In genomic region chr1:92583821-92584760, GRCh38 we compare ENCODE assay signal across 8 cellular contexts.
DNase-seq lines count a peak whose midpoint lies in the region; ATAC-seq and TF ChIP-seq lines count a peak whose summit lies in the region.

No MANE protein-coding gene starts in this region.

- H3K4me1 ChIP-seq in lower lobe of right lung = no peaks in the 10 kb centered on the region
- no peaks in the 10 kb centered on the region for H3K4me1 ChIP-seq in BE2C

- peaks cover 10% of the 10 kb centered on the region for H3K9me3 Mint-ChIP-seq in activated naive CD4-positive, alpha-beta T cell treated with anti-CD3 and anti-CD28 coated beads, Interleukin-2, amount 50 U/mL, for 24 hours
- no peaks in the 10 kb centered on the region for H3K9me3 Mint-ChIP-seq in T-cell

- H3K9me3 ChIP-seq in lower lobe of right lung (no peaks in the 10 kb centered on the region), BE2C (no peaks in the 10 kb centered on the region)

- H3K36me3 ChIP-seq in lower lobe of right lung (no peaks in the 10 kb centered on the region), BE2C (no peaks in the 10 kb centered on the region)

- POLR2A ChIA-PET in T-cell (lab: Charles Lee) = interaction anchor here (0.7 to 1.2 kb wide), 4 partner anchors 11 to 81 kb away, joined by 3 to 7 read pairs (median 4); no protein-coding TSS in a partner anchor

- H3K27me3 ChIP-seq in lower lobe of right lung (ENCODE audit: low read depth) (no peaks in the 10 kb centered on the region), BE2C (no peaks in the 10 kb centered on the region)

- H3K4me1 Mint-ChIP-seq in activated naive CD4-positive, alpha-beta T cell treated with anti-CD3 and anti-CD28 coated beads, Interleukin-2, amount 50 U/mL, for 24 hours = peaks cover 83% of the 10 kb centered on the region
- peaks cover 41 to 57% (median 56%) of the 10 kb centered on the region in 3 donors for H3K4me1 Mint-ChIP-seq in T-cell

- peak overlapping the region; percentile 83 for H3K27ac Mint-ChIP-seq in activated naive CD4-positive, alpha-beta T cell treated with anti-CD3 and anti-CD28 coated beads, Interleukin-2, amount 50 U/mL, for 24 hours
- H3K27ac Mint-ChIP-seq in T-cell = peak overlapping the region; percentile 72 to 90

- H3K4me3 Mint-ChIP-seq in activated naive CD4-positive, alpha-beta T cell treated with anti-CD3 and anti-CD28 coated beads, Interleukin-2, amount 50 U/mL, for 24 hours = peak overlapping the region; percentile 49
- H3K4me3 Mint-ChIP-seq in T-cell = peak overlapping the region; percentile 54 to 72 (median 64)

- no peak for DNase-seq in activated naive CD4-positive, alpha-beta T cell treated with anti-CD3 and anti-CD28 coated beads, Interleukin-2, amount 50 U/mL, for 16 hours
- peak in 1 of 34 experiments; percentile 1 for DNase-seq in T-cell
- DNase-seq in lower lobe of right lung = no peak
- no peak for DNase-seq in BE2C
- no peak for DNase-seq in middle frontal gyrus (ENCODE audit: extremely low spot score, low spot score)
- no peak for DNase-seq in DMS 273 (lab: John Stamatoyannopoulos, UW; ENCODE audit: unreplicated experiment)

- intact Hi-C loops in lower lobe of right lung (cut with DNase I) = no loop called here

- CTCF ChIA-PET in T-cell (lab: Charles Lee) = interaction anchor here in 1 of 2 donors (0.7 kb wide), 2 partner anchors 13 to 1722 kb away, joined by 3 to 7 read pairs; no protein-coding TSS in a partner anchor

- no peak for TF ChIP-seq CTCF in lower lobe of right lung (IDR thresholded peaks at IDR 0.05)
- TF ChIP-seq CTCF in BE2C (IDR thresholded peaks at IDR 0.05; ENCODE audit: low read depth, low read length) = no peak

- ATAC-seq in HG03066 (IDR thresholded peaks at IDR 0.05; ENCODE audit: low read depth, unreplicated experiment) = peak; percentile 68
- ATAC-seq in T-cell (replicated peaks in 1 of 4) = peak; percentile 91 to 99 (median 94)
- ATAC-seq in lower lobe of right lung = peak; percentile 59 to 63

- no peak overlapping the region for H3K4me3 ChIP-seq in lower lobe of right lung
- H3K4me3 ChIP-seq in BE2C (ENCODE audit: low read depth, low read length) = no peak overlapping the region

- no peak overlapping the region for H3K27ac ChIP-seq in lower lobe of right lung

- H3K36me3 Mint-ChIP-seq in activated naive CD4-positive, alpha-beta T cell treated with anti-CD3 and anti-CD28 coated beads, Interleukin-2, amount 50 U/mL, for 24 hours = peaks cover 5% of the 10 kb centered on the region
- H3K36me3 Mint-ChIP-seq in T-cell = no peaks in the 10 kb centered on the region

- H3K27me3 Mint-ChIP-seq in activated naive CD4-positive, alpha-beta T cell treated with anti-CD3 and anti-CD28 coated beads, Interleukin-2, amount 50 U/mL, for 24 hours = no peaks in the 10 kb centered on the region
- no peaks in the 10 kb centered on the region for H3K27me3 Mint-ChIP-seq in T-cell
